In the genomic region with DNA sequence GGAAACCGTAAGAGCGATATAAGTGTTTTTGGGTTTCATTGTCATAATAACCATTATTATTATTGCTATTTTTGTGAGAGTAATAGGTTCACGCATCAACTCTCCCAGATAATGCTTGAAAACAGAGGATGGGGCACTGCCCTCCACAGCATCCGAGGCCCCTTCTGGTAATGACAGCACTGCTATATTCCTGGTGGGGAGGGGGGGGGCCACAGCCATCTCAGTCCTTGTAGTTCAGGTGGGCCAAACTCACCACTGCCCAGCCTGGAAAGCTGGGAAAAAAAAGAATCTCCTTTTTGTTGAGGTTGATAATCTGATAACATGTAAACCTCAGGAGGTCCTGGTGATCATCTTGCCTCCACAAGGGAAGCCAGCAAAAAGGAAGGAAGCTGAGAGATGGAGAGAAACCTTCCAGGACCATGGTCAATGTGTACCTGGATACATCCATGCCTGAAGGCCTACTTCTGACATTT, we compare ENCODE assay signal across 8 cellular contexts. TPM values are rescaled to one million over a fixed set of nuclear protein-coding genes. Genes with fewer than 3 reads are reported as not detected.
DNase-seq lines count a peak whose midpoint lies in the region; ATAC-seq and TF ChIP-seq lines count a peak whose summit lies in the region.

No MANE protein-coding gene starts in this region.

- no peak for DNase-seq in activated naive CD4-positive, alpha-beta T cell treated with anti-CD3 and anti-CD28 coated beads, Interleukin-2, amount 10 ng/mL, durations not matched to agents 7 days and 5 days
- no peak for DNase-seq in activated naive CD4-positive, alpha-beta T cell treated with Interleukin-2 at 50 U/mL for 16 hours
- DNase-seq in body of pancreas (no peak), mesenchymal stem cell (no peak), transverse colon (no peak), DMS79 (lab: John Stamatoyannopoulos, UW) (no peak), DMS53 (lab: John Stamatoyannopoulos, UW) (no peak)

- H3K4me3 ChIP-seq in body of pancreas: peak overlapping the region in 1 of 2 donors; percentile 76
- peak overlapping the region in 1 of 2 experiments; percentile 93 for H3K4me3 ChIP-seq in mesenchymal stem cell (ENCODE audit: insufficient read depth in 1 of 2, low read depth in 1 of 2, low read length in 2 of 2)
- H3K4me3 ChIP-seq in transverse colon: peak overlapping the region in 3 of 4 donors; percentile 82 to 98 (median 96)

- H3K9me3 ChIP-seq in body of pancreas (no peaks in the 10 kb centered on the region), mesenchymal stem cell (ENCODE audit: control insufficient read depth, low read length) (no peaks in the 10 kb centered on the region), transverse colon (no peaks in the 10 kb centered on the region)

- H3K4ac ChIP-seq in mesenchymal stem cell (ENCODE audit: low read depth in 1 of 2, low read length in 2 of 2): no peak overlapping the region

- no peak overlapping the region for H2BK120ac ChIP-seq in mesenchymal stem cell (ENCODE audit: low read depth, low read length)

- H2AK5ac ChIP-seq in mesenchymal stem cell (ENCODE audit: low read length, severe bottlenecking): no peak overlapping the region

- TF ChIP-seq POLR2A in body of pancreas (IDR thresholded peaks at IDR 0.05): no peak
- TF ChIP-seq POLR2A in transverse colon (IDR thresholded peaks at IDR 0.05): no peak

- H3K27ac Mint-ChIP-seq in activated naive CD4-positive, alpha-beta T cell treated with anti-CD3 and anti-CD28 coated beads, Interleukin-2, amount 10 ng/mL, durations not matched to agents 7 days and 5 days: peak overlapping the region; percentile 97

- H2BK12ac ChIP-seq in mesenchymal stem cell (ENCODE audit: low read length in 2 of 2): no peak overlapping the region

- CTCF ChIA-PET in activated naive CD4-positive, alpha-beta T cell treated with anti-CD3 and anti-CD28 coated beads, Interleukin-2, amount 10 ng/mL, durations not matched to agents 7 days and 5 days (lab: Charles Lee): interaction anchor here (0.6 to 2.5 kb wide), 6 partner anchors 8 to 80 kb away, joined by 3 to 11 read pairs (median 4); no protein-coding TSS in a partner anchor

- H2BK5ac ChIP-seq in mesenchymal stem cell (ENCODE audit: low read depth, low read length, poor library complexity, severe bottlenecking): no peak overlapping the region

- H3K4me1 ChIP-seq in body of pancreas (peaks cover 7% of the 10 kb centered on the region), mesenchymal stem cell (ENCODE audit: control insufficient read depth, insufficient read depth, low read depth, low read length) (peaks cover 8% of the 10 kb centered on the region), transverse colon (peaks cover 7 to 11% (median 9%) of the 10 kb centered on the region in 4 donors)

- no peak overlapping the region for H4K91ac ChIP-seq in mesenchymal stem cell (ENCODE audit: low read length)

- no peak overlapping the region for H2BK15ac ChIP-seq in mesenchymal stem cell (ENCODE audit: low read depth, poor library complexity, severe bottlenecking)

- H3K27me3 Mint-ChIP-seq in activated naive CD4-positive, alpha-beta T cell treated with anti-CD3 and anti-CD28 coated beads, Interleukin-2, amount 10 ng/mL, durations not matched to agents 7 days and 5 days: peaks cover 4% of the 10 kb centered on the region

- H3K9ac ChIP-seq in mesenchymal stem cell (ENCODE audit: low read length): peak overlapping the region; percentile 98

- TF ChIP-seq CTCF in body of pancreas (IDR thresholded peaks at IDR 0.05): no peak
- TF ChIP-seq CTCF in transverse colon (IDR thresholded peaks at IDR 0.05): no peak

- ATAC-seq in body of pancreas (no peak), HG02973 (IDR thresholded peaks at IDR 0.05; ENCODE audit: unreplicated experiment) (no peak)

- H2AFZ ChIP-seq in mesenchymal stem cell (ENCODE audit: low read depth, low read length): no peak overlapping the region

- no peak overlapping the region for H4K8ac ChIP-seq in mesenchymal stem cell (ENCODE audit: low read length)

- TF ChIP-seq EP300 in transverse colon (IDR thresholded peaks at IDR 0.05; ENCODE audit: low read depth): no peak

- 91 to 94% methylated on average over 4 of the region's 4 CpGs for WGBS in body of pancreas, 2 donors
- 97% methylated on average over 2 of the region's 4 CpGs for WGBS in mesenchymal stem cell
- WGBS in transverse colon (ENCODE audit: low coverage in 1 of 2), 2 donors: 95 to 96% methylated on average over 4 of the region's 4 CpGs

- peaks cover 10% of the 10 kb centered on the region for H3K36me3 Mint-ChIP-seq in activated naive CD4-positive, alpha-beta T cell treated with anti-CD3 and anti-CD28 coated beads, Interleukin-2, amount 10 ng/mL, durations not matched to agents 7 days and 5 days

- H3K36me3 ChIP-seq in body of pancreas (replicated peaks in 1 of 2; ENCODE audit: insufficient read depth in 1 of 2, low read depth in 2 of 2): no peaks in the 10 kb centered on the region
- H3K36me3 ChIP-seq in mesenchymal stem cell (ENCODE audit: control insufficient read depth in 1 of 2, insufficient read depth in 2 of 2, low read depth in 1 of 2, low read length in 2 of 2): peaks cover 5 to 16% of the 10 kb centered on the region in 2 experiments
- H3K36me3 ChIP-seq in transverse colon: no peaks in the 10 kb centered on the region

- H3K27ac ChIP-seq in body of pancreas: peak overlapping the region; percentile 89 to 95 (median 92)
- no peak overlapping the region for H3K27ac ChIP-seq in mesenchymal stem cell (ENCODE audit: low read length, poor library complexity, severe bottlenecking)
- H3K27ac ChIP-seq in transverse colon: peak overlapping the region; percentile 96 to 98 (median 96)

- no peak overlapping the region for H3K4me2 ChIP-seq in mesenchymal stem cell (ENCODE audit: low read length, poor library complexity, severe bottlenecking)

- peak overlapping the region; percentile 95 for H3K4me3 Mint-ChIP-seq in activated naive CD4-positive, alpha-beta T cell treated with anti-CD3 and anti-CD28 coated beads, Interleukin-2, amount 10 ng/mL, durations not matched to agents 7 days and 5 days

- in situ Hi-C loops in transverse colon (cut with MboI; ENCODE audit: low pct_ligation_motif_present in 1 of 4, low pct_unique_long_range_greater_than_20kb in 1 of 4, low sequenced_read_pairs in 3 of 4): loop anchor here in 1 of 4 donors (25.0 kb wide), 1 partner anchor 321 kb away; no protein-coding TSS in a partner anchor

- no peak overlapping the region for H3K23ac ChIP-seq in mesenchymal stem cell (ENCODE audit: low read length in 2 of 2)

- H3K27me3 ChIP-seq in body of pancreas: no peaks in the 10 kb centered on the region
- H3K27me3 ChIP-seq in mesenchymal stem cell (ENCODE audit: control insufficient read depth in 1 of 2, insufficient read depth in 1 of 2, low read length in 2 of 2): no peaks in the 10 kb centered on the region
- no peaks in the 10 kb centered on the region for H3K27me3 ChIP-seq in transverse colon

- H3K14ac ChIP-seq in mesenchymal stem cell (ENCODE audit: low read length in 2 of 2): no peak overlapping the region

- intact Hi-C loops in body of pancreas (cut with DNase I) (no loop called here), transverse colon (cut with DNase I; ENCODE audit: low total_unique reads) (loop anchor here (5.0 kb wide), 1 partner anchor 76 kb away; a partner anchor contains a TSS)

- H3K9me3 Mint-ChIP-seq in activated naive CD4-positive, alpha-beta T cell treated with anti-CD3 and anti-CD28 coated beads, Interleukin-2, amount 10 ng/mL, durations not matched to agents 7 days and 5 days: no peaks in the 10 kb centered on the region

- peaks cover 23% of the 10 kb centered on the region for H3K4me1 Mint-ChIP-seq in activated naive CD4-positive, alpha-beta T cell treated with anti-CD3 and anti-CD28 coated beads, Interleukin-2, amount 10 ng/mL, durations not matched to agents 7 days and 5 days

- peaks cover 13% of the 10 kb centered on the region for H3K79me1 ChIP-seq in mesenchymal stem cell (replicated peaks; ENCODE audit: low read length, poor library complexity, severe bottlenecking)

- no peak overlapping the region for H3K18ac ChIP-seq in mesenchymal stem cell (ENCODE audit: low read depth in 1 of 2, low read length in 2 of 2)

RNA-seq across cellular contexts. Expression of a gene that starts 0.7 kb away (rescaled TPM):
- total RNA-seq in body of pancreas (1 to 10 TPM; 1.3 to 2.0 TPM), transverse colon (1 to 10 TPM in 2 of 4 donors, not detected in 2; 1.1 to 2.3 TPM)
- 3.7 TPM for polyA plus RNA-seq in mesenchymal stem cell (2013, experiment 1 of 2)
- 3.9 TPM for polyA plus RNA-seq in mesenchymal stem cell (2013, experiment 2 of 2)
